ENCODE assay signal across 10 cellular contexts in the genomic region with DNA sequence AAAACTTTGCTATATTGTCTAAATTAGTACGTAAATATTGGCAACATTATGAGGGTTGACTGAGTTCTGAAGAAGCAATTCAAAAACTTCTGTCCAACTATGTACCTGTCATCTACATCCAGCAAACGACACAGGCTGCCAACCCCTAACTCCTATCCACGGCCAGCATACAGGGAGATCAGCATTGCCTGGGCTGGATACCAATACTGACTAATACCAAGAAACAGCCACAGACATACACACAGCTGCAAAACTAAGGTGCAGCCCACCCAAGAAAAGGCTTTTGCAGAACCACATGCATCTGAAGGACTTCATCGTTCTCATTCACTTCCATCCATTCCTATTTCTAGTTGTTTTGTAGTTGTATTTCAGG. TPM values are rescaled to one million over a fixed set of nuclear protein-coding genes. Genes with fewer than 3 reads are reported as not detected.
DNase-seq lines count a peak whose midpoint lies in the region; ATAC-seq and TF ChIP-seq lines count a peak whose summit lies in the region.
"Had no signal": no experiment of that assay in that cellular context is flagged by ENCODE, and none has a peak within 500 bp of the region (broad histone marks: within the 10 kb centered on the region; RNA-seq: fewer than 3 reads in every experiment).

No MANE protein-coding gene starts in this region.

- H3K36me3 ChIP-seq in mammary epithelial cell (ENCODE audit: insufficient read depth, low read length) = peaks cover 7% of the 10 kb centered on the region

- peaks cover 56% of the 10 kb centered on the region for H3K79me2 ChIP-seq in mammary epithelial cell (ENCODE audit: insufficient read depth, low read length)

- H3K9ac ChIP-seq in mammary epithelial cell (ENCODE audit: insufficient read depth, low read length) = peak overlapping the region; percentile 9

- H3K4me2 ChIP-seq in mammary epithelial cell (ENCODE audit: insufficient read depth, low read depth, low read length) = peak overlapping the region; percentile 79

- H3K4me3 ChIP-seq in AG04450 (ENCODE audit: low read depth, low read length) (peak overlapping the region; percentile 96), mammary epithelial cell (replicated peaks in 1 of 3; ENCODE audit: insufficient read depth in 1 of 3, low read depth in 2 of 3, low read length in 3 of 3) (peak overlapping the region in 1 of 3 experiments; percentile 28)

- no TSS peak for BruUV-seq in mammary epithelial cell (replicated peaks; lab: Mats Ljungman, UMichigan)

- peak overlapping the region; percentile 95 for H3K4me3 Mint-ChIP-seq in mesothelial cell of epicardium

- H3K9me3 Mint-ChIP-seq in mesothelial cell of epicardium = no peaks in the 10 kb centered on the region

- WGBS in mammary epithelial cell (ENCODE audit: low coverage, missing lambda C conversion rate) = 15% methylated on average over 4 of the region's 4 CpGs

- peaks cover 5% of the 10 kb centered on the region for H3K36me3 Mint-ChIP-seq in mesothelial cell of epicardium

- DNase-seq in AG04450 (ENCODE audit: low read depth, low spot score) (no peak), HCEC 1CT (peak; percentile 20), mammary epithelial cell (no peak), mesothelial cell of epicardium (ENCODE audit: low spot score in 2 of 2, unreplicated experiment in 2 of 2) (no peak), T1000 (lab: John Stamatoyannopoulos, UW) (no peak), NCI-H1694 treated with DMSO at 0.1 percent for 48 hours (lab: John Stamatoyannopoulos, UW) (no peak)
- DNase-seq in stimulated activated CD4-positive, alpha-beta T cell treated with anti-CD3 and anti-CD28 coated beads, Interleukin-2, amount 100 ng/mL, for 48 hours = no peak
- DNase-seq: amygdala, KG1 had no signal

- H3K27ac Mint-ChIP-seq in mesothelial cell of epicardium = peak overlapping the region; percentile 77

- dilution Hi-C loops in mammary epithelial cell (cut with HindIII; ENCODE audit: low sequenced_read_pairs) = no loop called here

- POLR2A ChIA-PET in AG04450 (lab: Yijun Ruan, JAX) = no interaction called here

- H4K20me1 ChIP-seq in mammary epithelial cell (ENCODE audit: insufficient read depth, low read length) = no peaks in the 10 kb centered on the region

- peaks cover 45% of the 10 kb centered on the region for H3K4me1 ChIP-seq in mammary epithelial cell (ENCODE audit: insufficient read depth, low read length)

- no peak overlapping the region for H2AFZ ChIP-seq in mammary epithelial cell (ENCODE audit: low read depth, low read length)

- H3K4me1 Mint-ChIP-seq in mesothelial cell of epicardium = peaks cover 35% of the 10 kb centered on the region

- H3K9me3 ChIP-seq in AG04450 (ENCODE audit: control insufficient read depth, insufficient read depth, low read length) (peaks cover 4% of the 10 kb centered on the region; the same call in 1 of the 2 replicates), mammary epithelial cell (replicated peaks; ENCODE audit: insufficient read depth, low read length) (no peaks in the 10 kb centered on the region)

- TF ChIP-seq CTCF in AG04450 (IDR thresholded peaks at IDR 0.05; ENCODE audit: low read depth, low read length) = no peak
- no peak for TF ChIP-seq CTCF in mammary epithelial cell (conservative IDR thresholded peaks at IDR 0.05 in 1 of 2, IDR thresholded peaks at IDR 0.05 in 1 of 2; ENCODE audit: extremely low read depth in 1 of 2, insufficient read depth in 1 of 2, low read depth in 1 of 2, low read length in 2 of 2)
- TF ChIP-seq CTCF in mesothelial cell of epicardium (IDR thresholded peaks at IDR 0.05; ENCODE audit: unreplicated experiment) = no peak

- ATAC-seq in esophagus mucosa = no peak

- in situ Hi-C loops in mammary epithelial cell (cut with MboI; ENCODE audit: low sequenced_read_pairs in 2 of 2) = loop anchor here in 1 of 2 donors (25.0 kb wide), 1 partner anchor 693 kb away; a partner anchor contains a TSS

- no peaks in the 10 kb centered on the region for H3K27me3 Mint-ChIP-seq in mesothelial cell of epicardium (ENCODE audit: low read depth)

- H3K27me3 ChIP-seq in AG04450 (ENCODE audit: control insufficient read depth, insufficient read depth, low read length) (no peaks in the 10 kb centered on the region), mammary epithelial cell (ENCODE audit: insufficient read depth, low read length) (no peaks in the 10 kb centered on the region)

- CTCF ChIA-PET in AG04450 (lab: Charles Lee) (interaction anchor here (1.6 kb wide), 1 partner anchor 10 kb away, joined by 12 read pairs; no protein-coding TSS in a partner anchor), mammary epithelial cell (lab: Charles Lee; ENCODE audit: low non-redundant PET) (interaction anchor here (0.5 kb wide), 1 partner anchor 106 kb away, joined by 5 read pairs; no protein-coding TSS in a partner anchor)

- intact Hi-C loops in mammary epithelial cell (cut with micrococcal nuclease) = loop anchor here (5.0 kb wide), 1 partner anchor 363 kb away; a partner anchor contains a TSS

- H3K27ac ChIP-seq in AG04450 (ENCODE audit: low read depth, low read length) (peak overlapping the region; percentile 25), mammary epithelial cell (ENCODE audit: insufficient read depth, low read depth, low read length) (peak overlapping the region; percentile 58)

RNA-seq across cellular contexts. Expression of a gene that starts 2.0 kb away (rescaled TPM):
- polyA plus RNA-seq in AG04450 (2011; rRNA removed) (53.2 and 69.5 TPM in 2 replicates), mammary epithelial cell (32.4 TPM)
- 62.4 and 63.7 TPM in 2 replicates for polyA minus RNA-seq in AG04450 (2011; rRNA and poly(A)+ RNA removed)
- total RNA-seq in mammary epithelial cell (10 to 100 TPM; 38.1 to 68.2 TPM), mesothelial cell of epicardium (64.9 to 73.8 TPM (median 72.5 TPM) in 3 replicates), esophagus mucosa (28.2 TPM)
- 55.5 TPM for polyA minus RNA-seq in mammary epithelial cell

RNA-seq across cellular contexts. Expression of a gene that starts 2.4 kb away (rescaled TPM):
- polyA plus RNA-seq in AG04450 (2011; rRNA removed) = 16.7 and 22.6 TPM in 2 replicates
- 18.3 and 26.8 TPM in 2 replicates for polyA minus RNA-seq in AG04450 (2011; rRNA and poly(A)+ RNA removed)
- 10 to 100 TPM; 21.8 to 35.1 TPM for total RNA-seq in mammary epithelial cell
- 19.3 TPM for polyA plus RNA-seq in mammary epithelial cell
- 17.6 TPM for polyA minus RNA-seq in mammary epithelial cell
- 26.4 to 27.8 TPM (median 26.6 TPM) in 3 replicates for total RNA-seq in mesothelial cell of epicardium
- total RNA-seq in esophagus mucosa = 10.6 TPM

RNA-seq across cellular contexts. Expression of a gene that starts 17.9 kb away (rescaled TPM):
- 0.05 and 0.06 TPM in 2 replicates for polyA plus RNA-seq in AG04450 (2011; rRNA removed)
- polyA minus RNA-seq in AG04450 (2011; rRNA and poly(A)+ RNA removed) = not detected in 2 replicates
- under 1 TPM; 0.17 to 0.71 TPM for total RNA-seq in mammary epithelial cell
- polyA plus RNA-seq in mammary epithelial cell = 0.10 TPM
- polyA minus RNA-seq in mammary epithelial cell = not detected
- total RNA-seq in mesothelial cell of epicardium = 2.0 to 2.9 TPM (median 2.4 TPM) in 3 replicates
- total RNA-seq in esophagus mucosa = 1.1 TPM
